In the genomic region with DNA sequence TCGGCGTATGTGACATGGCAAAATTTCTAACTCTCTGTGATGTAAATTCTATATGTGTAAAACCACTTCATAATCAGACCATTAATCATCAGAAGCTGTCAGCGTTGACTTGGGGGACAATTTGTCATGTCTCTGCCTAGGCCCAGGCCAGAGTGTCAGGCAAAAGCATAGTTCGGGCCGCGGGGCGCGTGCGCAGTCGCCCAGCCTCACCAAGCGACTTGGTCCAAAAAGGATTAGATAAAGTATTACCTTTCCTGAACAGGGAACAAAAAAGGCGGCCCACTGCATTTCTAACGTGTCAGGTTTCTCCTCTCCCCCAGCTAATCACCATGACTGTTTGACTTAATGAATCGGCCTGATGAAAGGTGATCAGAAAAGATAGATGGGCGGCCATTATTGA, we compare ENCODE assay signal across 8 cellular contexts.
"Had no signal": no experiment of that assay in that cellular context is flagged by ENCODE, and none has a peak within 500 bp of the region (broad histone marks: within the 10 kb centered on the region; RNA-seq: fewer than 3 reads in every experiment).

No MANE protein-coding gene starts in this region.

- ATAC-seq: HCT116, K562 had no signal

- H3K27ac ChIP-seq: GM23248 had no signal

- DNase-seq: GM23248, GOT3, H7, HFFc6, IMR-90 had no signal

- H3K9me3 ChIP-seq: HAP-1 had no signal

- H3K36me3 ChIP-seq: HAP-1 had no signal

- H3K4me3 Mint-ChIP-seq: HFFc6 had no signal

- H3K27ac Mint-ChIP-seq: HFFc6 had no signal

- H3K4me3 ChIP-seq: GM23248, HAP-1, K562 had no signal
